ENCODE assay signal across 15 cellular contexts in the genomic region with DNA sequence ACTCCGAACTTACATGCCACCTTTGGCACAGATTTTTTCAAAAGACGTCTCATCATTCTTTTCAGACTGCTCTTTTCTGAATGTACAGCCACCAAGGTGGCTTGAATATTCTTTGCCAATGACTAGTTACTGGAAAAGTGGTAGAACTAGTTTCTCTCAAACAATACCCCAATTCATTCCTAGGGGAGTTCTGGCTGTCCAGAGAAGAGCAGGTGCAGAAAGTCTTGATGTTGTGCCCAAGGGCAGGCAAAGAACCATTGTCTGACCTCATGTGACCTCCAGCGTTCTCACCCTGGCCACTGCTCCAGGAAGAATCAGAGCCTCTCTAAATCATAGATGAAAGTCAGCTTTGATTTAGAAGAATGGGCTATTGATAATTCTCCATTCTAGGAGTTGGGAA. TPM values are rescaled to one million over a fixed set of nuclear protein-coding genes. Genes with fewer than 3 reads are reported as not detected.
DNase-seq lines count a peak whose midpoint lies in the region; ATAC-seq, FAIRE-seq and TF ChIP-seq lines count a peak whose summit lies in the region.
"Had no signal": no experiment of that assay in that cellular context is flagged by ENCODE, and none has a peak within 500 bp of the region (broad histone marks: within the 10 kb centered on the region; RNA-seq: fewer than 3 reads in every experiment).

No MANE protein-coding gene starts in this region.

- no peaks in the 10 kb centered on the region for H3K9me3 ChIP-seq in keratinocyte (ENCODE audit: control insufficient read depth, low read depth, low read length)
- H3K9me3 ChIP-seq in naive thymus-derived CD4-positive, alpha-beta T cell (ENCODE audit: control insufficient read depth in 2 of 3, low read length in 3 of 3): no peaks in the 10 kb centered on the region
- no peaks in the 10 kb centered on the region for H3K9me3 ChIP-seq in uterus
- H3K9me3 ChIP-seq: tibial artery had no signal

- H3K4me1 Mint-ChIP-seq in naive thymus-derived CD4-positive, alpha-beta T cell: peaks cover 5 to 23% (median 6%) of the 10 kb centered on the region in 7 donors

- dilution Hi-C loops in keratinocyte (cut with MboI; ENCODE audit: extremely low pct_ligation_motif_present, low sequenced_read_pairs): no loop called here

- no peak for ATAC-seq in HG03095 (IDR thresholded peaks at IDR 0.05; ENCODE audit: unreplicated experiment)
- no peak for ATAC-seq in naive thymus-derived CD4-positive, alpha-beta T cell

- H3K27ac ChIP-seq in keratinocyte (ENCODE audit: control insufficient read depth, insufficient read depth, low read length) (no peak overlapping the region), uterus (no peak overlapping the region)
- H3K27ac ChIP-seq in naive thymus-derived CD4-positive, alpha-beta T cell (ENCODE audit: low read depth, low read length): no peak overlapping the region
- H3K27ac ChIP-seq: tibial artery had no signal

- H3K9ac ChIP-seq in keratinocyte (ENCODE audit: control insufficient read depth, extremely low read depth, insufficient read depth, low read length): no peak overlapping the region

- CTCF ChIA-PET in naive thymus-derived CD4-positive, alpha-beta T cell (lab: Charles Lee): interaction anchor here (0.8 kb wide), 1 partner anchor 188 kb away, joined by 4 read pairs; no protein-coding TSS in a partner anchor

- H3K36me3 ChIP-seq in keratinocyte (ENCODE audit: control insufficient read depth in 2 of 2, extremely low read depth in 1 of 2, insufficient read depth in 2 of 2, low read length in 2 of 2) (no peaks in the 10 kb centered on the region), uterus (no peaks in the 10 kb centered on the region)
- no peaks in the 10 kb centered on the region for H3K36me3 ChIP-seq in naive thymus-derived CD4-positive, alpha-beta T cell (ENCODE audit: control insufficient read depth in 2 of 3, insufficient read depth in 3 of 3, low read length in 3 of 3)
- H3K36me3 ChIP-seq: tibial artery had no signal

- H2AFZ ChIP-seq in keratinocyte (ENCODE audit: control insufficient read depth, low read length): no peak overlapping the region

- H3K9me3 Mint-ChIP-seq in naive thymus-derived CD4-positive, alpha-beta T cell: no peaks in the 10 kb centered on the region
- H3K9me3 Mint-ChIP-seq: activated naive CD4-positive, alpha-beta T cell treated with anti-CD3 and anti-CD28 coated beads for 36 hours; CD4-positive, alpha-beta T cell; HFFc6; nephron progenitor cell had no signal

- H3K4me2 ChIP-seq in keratinocyte (ENCODE audit: control insufficient read depth, extremely low read depth, insufficient read depth, low read depth, low read length): peak overlapping the region; percentile 25

- H3K27me3 ChIP-seq in keratinocyte (ENCODE audit: control insufficient read depth, extremely low read depth, insufficient read depth, low read length) (no peaks in the 10 kb centered on the region), uterus (no peaks in the 10 kb centered on the region)
- H3K27me3 ChIP-seq in naive thymus-derived CD4-positive, alpha-beta T cell (ENCODE audit: control insufficient read depth in 2 of 2, insufficient read depth in 2 of 2, low read length in 2 of 2): no peaks in the 10 kb centered on the region
- H3K27me3 ChIP-seq: tibial artery had no signal

- no peak for TF ChIP-seq POLR2A in uterus (IDR thresholded peaks at IDR 0.05)

- DNase-seq in NCI-H1048 (lab: John Stamatoyannopoulos, UW): peak; percentile 4
- peak in 45 of 56 donors; percentile 5 to 84 (median 52) for DNase-seq in amygdala (lab: John Stamatoyannopoulos, UW)
- DNase-seq in keratinocyte (ENCODE audit: low read depth, low spot score): no peak
- peak; percentile 23 for DNase-seq in renal cortical epithelial cell (ENCODE audit: low read depth)
- DNase-seq in retina: no peak
- no peak for DNase-seq in naive thymus-derived CD4-positive, alpha-beta T cell
- DNase-seq in uterus: no peak
- DNase-seq: activated naive CD4-positive, alpha-beta T cell treated with anti-CD3 and anti-CD28 coated beads for 36 hours; CD4-positive, alpha-beta T cell; HFFc6; NCI-H1092 treated with DMSO at 0.1 percent for 48 hours; nephron progenitor cell; tibial artery had no signal

- H4K20me1 ChIP-seq in keratinocyte (ENCODE audit: control insufficient read depth, extremely low read depth, insufficient read depth, low read length): no peaks in the 10 kb centered on the region

- peaks cover 0 to 4% (median 0%) of the 10 kb centered on the region in 5 donors for H3K36me3 Mint-ChIP-seq in naive thymus-derived CD4-positive, alpha-beta T cell

- no peaks in the 10 kb centered on the region for H3K9me1 ChIP-seq in keratinocyte (ENCODE audit: control insufficient read depth, extremely low read depth, insufficient read depth, low read length)

- H3K27ac Mint-ChIP-seq in naive thymus-derived CD4-positive, alpha-beta T cell: no peak overlapping the region
- H3K27ac Mint-ChIP-seq: activated naive CD4-positive, alpha-beta T cell treated with anti-CD3 and anti-CD28 coated beads for 36 hours; CD4-positive, alpha-beta T cell; HFFc6; nephron progenitor cell had no signal

- no peak overlapping the region for H3K4me3 Mint-ChIP-seq in naive thymus-derived CD4-positive, alpha-beta T cell
- H3K4me3 Mint-ChIP-seq: activated naive CD4-positive, alpha-beta T cell treated with anti-CD3 and anti-CD28 coated beads for 36 hours; CD4-positive, alpha-beta T cell; HFFc6; nephron progenitor cell had no signal

- TF ChIP-seq CTCF in keratinocyte (optimal IDR thresholded peaks at IDR 0.05 in 1 of 3, IDR thresholded peaks at IDR 0.05 in 1 of 3, conservative IDR thresholded peaks at IDR 0.05 in 1 of 3; ENCODE audit: extremely low read depth in 1 of 3, insufficient read depth in 2 of 3, low read length in 3 of 3) (no peak), uterus (IDR thresholded peaks at IDR 0.05) (no peak)

- H3K79me2 ChIP-seq in keratinocyte (ENCODE audit: control insufficient read depth, insufficient read depth, low read length): no peaks in the 10 kb centered on the region

- POLR2A ChIA-PET in naive thymus-derived CD4-positive, alpha-beta T cell (lab: Charles Lee): interaction anchor here (0.8 kb wide), 1 partner anchor 189 kb away, joined by 3 read pairs; no protein-coding TSS in a partner anchor

- peaks cover 0 to 4% (median 0%) of the 10 kb centered on the region in 5 donors for H3K27me3 Mint-ChIP-seq in naive thymus-derived CD4-positive, alpha-beta T cell
- H3K27me3 Mint-ChIP-seq: CD4-positive, alpha-beta T cell had no signal

- peaks cover 19% of the 10 kb centered on the region for H3K4me1 ChIP-seq in keratinocyte (ENCODE audit: control insufficient read depth, extremely low read depth, insufficient read depth, low read length)
- H3K4me1 ChIP-seq in naive thymus-derived CD4-positive, alpha-beta T cell (ENCODE audit: control insufficient read depth in 2 of 2, insufficient read depth in 2 of 2, low read length in 2 of 2): no peaks in the 10 kb centered on the region
- no peaks in the 10 kb centered on the region for H3K4me1 ChIP-seq in uterus

- H3K4me3 ChIP-seq in keratinocyte (ENCODE audit: control insufficient read depth in 2 of 3, extremely low read depth in 1 of 3, insufficient read depth in 2 of 3, low read depth in 1 of 3, low read length in 3 of 3): no peak overlapping the region
- H3K4me3 ChIP-seq in naive thymus-derived CD4-positive, alpha-beta T cell (ENCODE audit: low read length): no peak overlapping the region
- no peak overlapping the region for H3K4me3 ChIP-seq in uterus
- H3K4me3 ChIP-seq: tibial artery had no signal

- peak; percentile 41 for FAIRE-seq in keratinocyte (lab: Jason Lieb, UNC)

- intact Hi-C loops in naive thymus-derived CD4-positive, alpha-beta T cell (cut with micrococcal nuclease): no loop called here
- intact Hi-C loops in uterus (cut with DNase I; ENCODE audit: low total_unique reads): no loop called here

RNA-seq across cellular contexts. Expression of a gene that starts 5.5 kb away (rescaled TPM):
- not detected in 3 replicates for polyA plus RNA-seq in keratinocyte
- polyA plus RNA-seq in keratinocyte (2011; ENCODE audit: low read depth): not detected
- not detected in 2 replicates for polyA plus RNA-seq in keratinocyte (2011; cell fraction: cytosol; rRNA removed)
- 0.05 TPM in 1 of 2 replicates, not detected in the other for polyA plus RNA-seq in keratinocyte (2011; cell fraction: nucleus; rRNA removed)
- 0.06 TPM in 1 of 2 replicates, not detected in the other for polyA plus RNA-seq in keratinocyte (2012; ENCODE audit: low replicate concordance)
- polyA minus RNA-seq in keratinocyte: not detected in 3 replicates
- polyA minus RNA-seq in keratinocyte (2011; cell fraction: cytosol; rRNA and poly(A)+ RNA removed): not detected
- not detected in 2 replicates for polyA minus RNA-seq in keratinocyte (2011; cell fraction: nucleus; rRNA and poly(A)+ RNA removed)
- total RNA-seq in renal cortical epithelial cell (not detected in 2 replicates), uterus (under 1 TPM in 1 of 4 donors, not detected in 3; 0.24 TPM)
- not detected for total RNA-seq in naive thymus-derived CD4-positive, alpha-beta T cell
- polyA plus RNA-seq in naive thymus-derived CD4-positive, alpha-beta T cell: under 1 TPM in 1 of 2 donors, not detected in 1; 0.05 TPM
- total RNA-seq: activated naive CD4-positive, alpha-beta T cell treated with anti-CD3 and anti-CD28 coated beads for 36 hours; CD4-positive, alpha-beta T cell; chondrocyte; HFFc6 had no signal

RNA-seq across cellular contexts. Expression of a gene that starts 32.2 kb away (rescaled TPM):
- 87.2 to 113 TPM (median 112 TPM) in 3 replicates for polyA plus RNA-seq in keratinocyte
- polyA plus RNA-seq in keratinocyte (2011; ENCODE audit: low read depth): 29.2 TPM
- 74.3 and 129 TPM in 2 replicates for polyA plus RNA-seq in keratinocyte (2011; cell fraction: cytosol; rRNA removed)
- polyA plus RNA-seq in keratinocyte (2011; cell fraction: nucleus; rRNA removed): 109 and 146 TPM in 2 replicates
- 44.6 and 78.4 TPM in 2 replicates for polyA plus RNA-seq in keratinocyte (2012; ENCODE audit: low replicate concordance)
- 46.8 to 105 TPM (median 86.8 TPM) in 3 replicates for polyA minus RNA-seq in keratinocyte
- 81.7 TPM for polyA minus RNA-seq in keratinocyte (2011; cell fraction: cytosol; rRNA and poly(A)+ RNA removed)
- 43.5 and 73.1 TPM in 2 replicates for polyA minus RNA-seq in keratinocyte (2011; cell fraction: nucleus; rRNA and poly(A)+ RNA removed)
- total RNA-seq in renal cortical epithelial cell (160 and 196 TPM in 2 replicates), uterus (100 to 1,000 TPM in 3 of 4 donors, 10 to 100 TPM in 1; 86.8 to 143 (median 120) TPM)
- 100 to 1,000 TPM in 4 of 5 experiments, 10 to 100 TPM in 1; 75.8 to 226 (median 119) TPM for total RNA-seq in naive thymus-derived CD4-positive, alpha-beta T cell
- polyA plus RNA-seq in naive thymus-derived CD4-positive, alpha-beta T cell: 100 to 1,000 TPM; 330 to 457 TPM

RNA-seq across cellular contexts. Expression of a gene that starts 36.7 kb away (rescaled TPM):
- 72.0 to 125 TPM (median 81.7 TPM) in 3 replicates for polyA plus RNA-seq in keratinocyte
- 35.4 TPM for polyA plus RNA-seq in keratinocyte (2011; ENCODE audit: low read depth)
- 50.4 and 100 TPM in 2 replicates for polyA plus RNA-seq in keratinocyte (2011; cell fraction: cytosol; rRNA removed)
- polyA plus RNA-seq in keratinocyte (2011; cell fraction: nucleus; rRNA removed): 95.3 and 116 TPM in 2 replicates
- 44.4 and 66.0 TPM in 2 replicates for polyA plus RNA-seq in keratinocyte (2012; ENCODE audit: low replicate concordance)
- 13.0 to 45.9 TPM (median 30.9 TPM) in 3 replicates for polyA minus RNA-seq in keratinocyte
- 38.8 TPM for polyA minus RNA-seq in keratinocyte (2011; cell fraction: cytosol; rRNA and poly(A)+ RNA removed)
- polyA minus RNA-seq in keratinocyte (2011; cell fraction: nucleus; rRNA and poly(A)+ RNA removed): 30.7 and 47.9 TPM in 2 replicates
- 81.3 and 120 TPM in 2 replicates for total RNA-seq in renal cortical epithelial cell
- 100 to 1,000 TPM in 1 of 5 experiments, 10 to 100 TPM in 4; 51.1 to 120 (median 70.8) TPM for total RNA-seq in naive thymus-derived CD4-positive, alpha-beta T cell
- 10 to 100 TPM; 36.6 to 44.8 TPM for polyA plus RNA-seq in naive thymus-derived CD4-positive, alpha-beta T cell
- 100 to 1,000 TPM in 2 of 4 donors, 10 to 100 TPM in 2; 62.9 to 122 (median 91.0) TPM for total RNA-seq in uterus

Comparison
In these comparisons a context has a peak if more than half of its experiments do, and no peak if none do; other contexts are left out.
1. DNase-seq: peak in NCI-H1048 (single experiment), amygdala (45 of 56) and renal cortical epithelial cell (single experiment); none in keratinocyte (single experiment), retina (single experiment), naive thymus-derived CD4-positive, alpha-beta T cell (0 of 9) and uterus (0 of 2).